ENCODE assay signal across 1 cellular context in the genomic region with DNA sequence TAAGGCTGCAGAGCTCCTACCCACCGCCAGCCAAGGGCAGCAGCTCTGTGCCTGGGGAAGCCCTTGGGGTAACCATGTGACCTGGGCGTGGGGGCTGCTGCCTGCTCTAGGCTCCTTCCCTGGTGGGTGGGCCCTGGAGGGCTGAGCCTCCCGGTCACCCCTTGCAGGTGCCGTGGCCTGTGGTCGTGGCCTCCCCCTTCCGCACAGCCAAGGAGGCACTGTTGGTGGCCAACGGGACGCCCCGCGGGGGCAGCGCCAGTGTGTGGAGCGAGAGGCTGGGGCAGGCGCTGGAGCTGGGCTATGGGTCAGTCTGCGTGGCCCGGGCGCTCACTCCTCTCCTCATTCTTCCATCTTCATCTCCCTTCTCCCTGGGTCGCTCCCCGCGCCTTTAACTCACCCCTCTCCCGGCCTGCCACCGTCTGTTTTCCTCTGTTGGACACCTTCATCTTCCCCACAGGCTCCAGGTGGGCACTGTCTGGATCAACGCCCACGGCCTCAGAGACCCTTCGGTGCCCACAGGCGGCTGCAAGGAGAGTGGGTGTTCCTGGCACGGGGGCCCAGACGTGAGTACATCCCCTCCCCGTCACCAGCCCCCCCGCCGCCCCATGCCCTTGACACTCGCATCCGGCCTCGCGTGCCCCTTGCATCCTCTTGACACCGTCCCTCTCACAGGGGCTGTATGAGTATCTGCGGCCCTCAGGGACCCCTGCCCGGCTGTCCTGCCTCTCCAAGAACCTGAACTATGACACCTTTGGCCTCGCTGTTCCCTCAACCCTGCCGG.
TF ChIP-seq lines count a peak whose summit lies in the region.

No MANE protein-coding gene starts in this region.

TF ChIP-seq in SK-N-SH, 30 proteins besides CTCF, POLR2A, EP300 and RAD21 (continued from another document):
- TF ChIP-seq ZBTB33 (IDR thresholded peaks at IDR 0.05; ENCODE audit: borderline replicate concordance, low read depth) (no peak), ELF1 (IDR thresholded peaks at IDR 0.05) (no peak), SMC3 (IDR thresholded peaks at IDR 0.05; ENCODE audit: low read depth, low read length) (no peak), TCF12 (IDR thresholded peaks at IDR 0.05) (no peak), EZH2phosphoT487 (IDR thresholded peaks at IDR 0.05; ENCODE audit: borderline replicate concordance, low read depth) (no peak)
